In genomic region chr7:949021-949934, GRCh38 we compare ENCODE assay signal across 18 cellular contexts. TPM values are rescaled to one million over a fixed set of nuclear protein-coding genes. Genes with fewer than 3 reads are reported as not detected.
DNase-seq lines count a peak whose midpoint lies in the region; ATAC-seq, FAIRE-seq and TF ChIP-seq lines count a peak whose summit lies in the region.
"Had no signal": no experiment of that assay in that cellular context is flagged by ENCODE, and none has a peak within 500 bp of the region (broad histone marks: within the 10 kb centered on the region; RNA-seq: fewer than 3 reads in every experiment).

No MANE protein-coding gene starts in this region.

- H2AFZ ChIP-seq in K562 (ENCODE audit: low read depth, low read length), result no peak overlapping the region

- peaks cover 12% of the 10 kb centered on the region; the same call in 1 of the 2 replicates for H4K20me1 ChIP-seq in K562 (replicated peaks; ENCODE audit: control insufficient read depth, insufficient read depth, low read length)

- H3K9me3 ChIP-seq in CD4-positive, CD25-positive, alpha-beta regulatory T cell (ENCODE audit: control insufficient read depth in 2 of 2, low read length in 2 of 2), result no peaks in the 10 kb centered on the region
- H3K9me3 ChIP-seq in HEK293 (ENCODE audit: control insufficient read depth, insufficient read depth, low read depth, low read length) (no peaks in the 10 kb centered on the region), K562 (replicated peaks; ENCODE audit: control insufficient read depth, insufficient read depth, low read depth, low read length) (no peaks in the 10 kb centered on the region), mucosa of stomach (ENCODE audit: control insufficient read depth, low read length) (no peaks in the 10 kb centered on the region)
- H3K9me3 ChIP-seq: MG63 had no signal

- no peak for FAIRE-seq in K562 (lab: Jason Lieb, UNC)

- no peaks in the 10 kb centered on the region for H3K79me2 ChIP-seq in K562 (ENCODE audit: control insufficient read depth, insufficient read depth, low read length)

- no peak overlapping the region for H3K4me2 ChIP-seq in K562 (ENCODE audit: insufficient read depth, low read length)

- no peak for ATAC-seq in CD4-positive, CD25-positive, alpha-beta regulatory T cell (ENCODE audit: low read depth in 2 of 2)
- ATAC-seq in K562 (no peak), GM21423 (IDR thresholded peaks at IDR 0.05; ENCODE audit: unreplicated experiment) (no peak), GM19397 (IDR thresholded peaks at IDR 0.05; ENCODE audit: unreplicated experiment) (no peak)
- ATAC-seq in activated T-helper 17 cell treated with anti-CD3 and anti-CD28 coated beads, Interleukin-2, amount 50 U/mL, for 72 hours (replicated peaks), result no peak
- ATAC-seq: esophagus mucosa, Panc1 had no signal

- no peak for TF ChIP-seq EP300 in K562 (IDR thresholded peaks at IDR 0.05; ENCODE audit: low read length)

- POLR2A ChIA-PET in HEK293 (lab: Yijun Ruan, JAX) (no interaction called here), K562 (lab: Yijun Ruan, JAX) (interaction anchor here (0.8 kb wide), 1 partner anchor 36 kb away, joined by 3 read pairs; no protein-coding TSS in a partner anchor)

- in situ Hi-C loops in K562 (cut with MboI), result no loop called here

- H3K4me1 Mint-ChIP-seq in CD4-positive, CD25-positive, alpha-beta regulatory T cell, result no peaks in the 10 kb centered on the region
- peaks cover 4% of the 10 kb centered on the region for H3K4me1 Mint-ChIP-seq in activated T-helper 17 cell treated with anti-CD3 and anti-CD28 coated beads, Interleukin-2, amount 50 U/mL, for 72 hours
- H3K4me1 Mint-ChIP-seq in mesothelial cell of epicardium, result no peaks in the 10 kb centered on the region

- no peak overlapping the region for H3K27ac ChIP-seq in CD4-positive, CD25-positive, alpha-beta regulatory T cell (ENCODE audit: insufficient read depth, low read length, poor library complexity, severe bottlenecking)
- H3K27ac ChIP-seq in HEK293 (ENCODE audit: extremely low read depth, low read depth, low read length) (no peak overlapping the region), K562 (ENCODE audit: extremely low read depth, low read depth, low read length) (no peak overlapping the region)

- H3K27ac Mint-ChIP-seq in CD4-positive, CD25-positive, alpha-beta regulatory T cell, result peak overlapping the region in 2 of 3 donors; percentile 61 to 85
- H3K27ac Mint-ChIP-seq in activated T-helper 17 cell treated with anti-CD3 and anti-CD28 coated beads, Interleukin-2, amount 50 U/mL, for 72 hours, result no peak overlapping the region
- H3K27ac Mint-ChIP-seq in mesothelial cell of epicardium, result no peak overlapping the region
- H3K27ac Mint-ChIP-seq: activated CD4-positive, alpha-beta memory T cell treated with anti-CD3 and anti-CD28 coated beads, Interleukin-2, amount 10 ng/mL, durations not matched to agents 7 days and 5 days had no signal

- H3K4me3 Mint-ChIP-seq in CD4-positive, CD25-positive, alpha-beta regulatory T cell, result no peak overlapping the region
- no peak overlapping the region for H3K4me3 Mint-ChIP-seq in activated T-helper 17 cell treated with anti-CD3 and anti-CD28 coated beads, Interleukin-2, amount 50 U/mL, for 72 hours
- H3K4me3 Mint-ChIP-seq in mesothelial cell of epicardium, result no peak overlapping the region
- H3K4me3 Mint-ChIP-seq: activated CD4-positive, alpha-beta memory T cell treated with anti-CD3 and anti-CD28 coated beads, Interleukin-2, amount 10 ng/mL, durations not matched to agents 7 days and 5 days had no signal

- no peak for DNase-seq in CD4-positive, CD25-positive, alpha-beta regulatory T cell
- DNase-seq in K562 (ENCODE audit: extremely low read depth in 1 of 4, low spot score in 3 of 4) (no peak), mesothelial cell of epicardium (ENCODE audit: low spot score in 2 of 2, unreplicated experiment in 2 of 2) (no peak)
- DNase-seq: activated CD4-positive, alpha-beta memory T cell treated with anti-CD3 and anti-CD28 coated beads, Interleukin-2, amount 10 ng/mL, durations not matched to agents 7 days and 5 days; activated naive CD4-positive, alpha-beta T cell; MG63; midbrain; stimulated activated CD4-positive, alpha-beta T cell treated with anti-CD3 and anti-CD28 coated beads, Interleukin-2, amount 100 ng/mL, for 48 hours; stimulated activated naive CD4-positive, alpha-beta T cell had no signal

- H3K4me1 ChIP-seq in CD4-positive, CD25-positive, alpha-beta regulatory T cell (ENCODE audit: control insufficient read depth, insufficient read depth, low read length, poor library complexity, severe bottlenecking), result peaks cover 7% of the 10 kb centered on the region
- H3K4me1 ChIP-seq in HEK293 (ENCODE audit: control insufficient read depth, insufficient read depth, low read length) (no peaks in the 10 kb centered on the region; the same call in 1 of the 2 replicates), K562 (replicated peaks in 1 of 2; ENCODE audit: control insufficient read depth in 2 of 2, insufficient read depth in 2 of 2, low read length in 2 of 2) (peaks cover 0 to 43% of the 10 kb centered on the region in 2 experiments; a peak in 2 of 5 replicates), mucosa of stomach (ENCODE audit: control insufficient read depth, insufficient read depth, low read length) (peaks cover 69% of the 10 kb centered on the region)

- intact Hi-C loops in K562 (cut with micrococcal nuclease), result no loop called here

- TF ChIP-seq CTCF in HEK293 (tag by site-specific recombination; IDR thresholded peaks at IDR 0.05) (no peak), K562 (IDR thresholded peaks at IDR 0.05 in 2 of 3, conservative IDR thresholded peaks at IDR 0.05 in 1 of 3; ENCODE audit: insufficient read depth in 2 of 3, low read depth in 1 of 3, low read length in 3 of 3) (no peak), mesothelial cell of epicardium (IDR thresholded peaks at IDR 0.05; ENCODE audit: unreplicated experiment) (no peak)

- H3K9ac ChIP-seq in K562 (ENCODE audit: insufficient read depth in 1 of 2, low read depth in 2 of 2, low read length in 2 of 2) (peak overlapping the region in 1 of 2 experiments; percentile 58; a peak in 1 of 4 replicates), mucosa of stomach (ENCODE audit: low read length) (peak overlapping the region; percentile 57)

- BruUV-seq in K562 (replicated peaks; lab: Mats Ljungman, UMichigan), result no TSS peak

- H3K27me3 Mint-ChIP-seq in CD4-positive, CD25-positive, alpha-beta regulatory T cell, result peaks cover 14% of the 10 kb centered on the region
- no peaks in the 10 kb centered on the region for H3K27me3 Mint-ChIP-seq in activated T-helper 17 cell treated with anti-CD3 and anti-CD28 coated beads, Interleukin-2, amount 50 U/mL, for 72 hours
- H3K27me3 Mint-ChIP-seq in mesothelial cell of epicardium (ENCODE audit: low read depth), result peaks cover 23% of the 10 kb centered on the region

- 12% methylated on average over 27 of the region's 28 CpGs for WGBS in K562 (ENCODE audit: insufficient coverage, low coverage, missing lambda C conversion rate)

- H3K36me3 Mint-ChIP-seq in CD4-positive, CD25-positive, alpha-beta regulatory T cell, result no peaks in the 10 kb centered on the region
- peaks cover 11% of the 10 kb centered on the region for H3K36me3 Mint-ChIP-seq in activated T-helper 17 cell treated with anti-CD3 and anti-CD28 coated beads, Interleukin-2, amount 50 U/mL, for 72 hours (ENCODE audit: low read depth)
- H3K36me3 Mint-ChIP-seq in mesothelial cell of epicardium, result no peaks in the 10 kb centered on the region

- H3K36me3 ChIP-seq in CD4-positive, CD25-positive, alpha-beta regulatory T cell (ENCODE audit: control insufficient read depth, insufficient read depth, low read length), result no peaks in the 10 kb centered on the region
- no peaks in the 10 kb centered on the region for H3K36me3 ChIP-seq in HEK293 (ENCODE audit: control insufficient read depth in 2 of 2, insufficient read depth in 1 of 2, low read length in 2 of 2)
- no peaks in the 10 kb centered on the region for H3K36me3 ChIP-seq in K562 (ENCODE audit: control insufficient read depth, insufficient read depth, low read length)
- no peaks in the 10 kb centered on the region for H3K36me3 ChIP-seq in mucosa of stomach (ENCODE audit: control insufficient read depth, insufficient read depth, low read length)
- H3K36me3 ChIP-seq: MG63 had no signal

- no peaks in the 10 kb centered on the region for H3K9me1 ChIP-seq in K562 (ENCODE audit: control insufficient read depth, insufficient read depth, low read length)

- H3K9me3 Mint-ChIP-seq in CD4-positive, CD25-positive, alpha-beta regulatory T cell, result peaks cover 0 to 3% (median 0%) of the 10 kb centered on the region in 7 donors
- no peaks in the 10 kb centered on the region for H3K9me3 Mint-ChIP-seq in activated T-helper 17 cell treated with anti-CD3 and anti-CD28 coated beads, Interleukin-2, amount 50 U/mL, for 72 hours
- H3K9me3 Mint-ChIP-seq in mesothelial cell of epicardium, result no peaks in the 10 kb centered on the region
- H3K9me3 Mint-ChIP-seq: activated CD4-positive, alpha-beta memory T cell treated with anti-CD3 and anti-CD28 coated beads, Interleukin-2, amount 10 ng/mL, durations not matched to agents 7 days and 5 days had no signal

- no peak for TF ChIP-seq RAD21 in K562 (CRISPR knock-in tag; conservative IDR thresholded peaks at IDR 0.05 in 1 of 2, IDR thresholded peaks at IDR 0.05 in 1 of 2)

- H3K27me3 ChIP-seq in CD4-positive, CD25-positive, alpha-beta regulatory T cell (ENCODE audit: control insufficient read depth, insufficient read depth, low read length), result no peaks in the 10 kb centered on the region
- H3K27me3 ChIP-seq in K562 (ENCODE audit: control insufficient read depth in 2 of 2, insufficient read depth in 2 of 2, low read length in 2 of 2), result peaks cover 41 to 66% of the 10 kb centered on the region in 2 experiments
- H3K27me3 ChIP-seq in mucosa of stomach (ENCODE audit: control insufficient read depth, insufficient read depth, low read length), result peaks cover 6% of the 10 kb centered on the region
- H3K27me3 ChIP-seq: MG63 had no signal

- no peak for TF ChIP-seq POLR2A in K562 (conservative IDR thresholded peaks at IDR 0.05)

- H3K4me3 ChIP-seq in CD4-positive, CD25-positive, alpha-beta regulatory T cell (ENCODE audit: low read depth, low read length), result no peak overlapping the region
- H3K4me3 ChIP-seq in HEK293 (ENCODE audit: low read depth, low read length) (no peak overlapping the region), K562 (no peak overlapping the region), mucosa of stomach (ENCODE audit: low read length) (peak overlapping the region; percentile 50)
- H3K4me3 ChIP-seq: MG63 had no signal

- CTCF ChIA-PET in HEK293 (lab: Yijun Ruan, JAX), result interaction anchor here (0.6 kb wide), 1 partner anchor 358 kb away, joined by 3 read pairs; no protein-coding TSS in a partner anchor
- CTCF ChIA-PET in K562 (lab: Yijun Ruan, JAX; ENCODE audit: low intra/inter-chr PET ratio), result no interaction called here

RNA-seq across cellular contexts. Expression of gene ADAP1, which starts 5.2 kb away (rescaled TPM):
- total RNA-seq in CD4-positive, CD25-positive, alpha-beta regulatory T cell, result 5.5 TPM
- polyA plus RNA-seq in CD4-positive, CD25-positive, alpha-beta regulatory T cell, result 1 to 10 TPM; 2.9 to 8.8 (median 6.2) TPM
- total RNA-seq in K562 (2011; cell fraction: chromatin; rRNA removed; ENCODE audit: low replicate concordance), result 0.30 and 3.1 TPM in 2 replicates
- total RNA-seq in K562 (2011; cell fraction: nucleolus; rRNA removed), result 1.1 and 1.8 TPM in 2 replicates
- total RNA-seq in K562 (2011; cell fraction: nucleoplasm; rRNA removed), result 1.4 and 1.9 TPM in 2 replicates
- 0.27 and 0.41 TPM in 2 replicates for total RNA-seq in K562 (2014; rRNA removed)
- total RNA-seq in K562 (2014; rRNA removed; fragmentation: Illumina TruSeq; extraction: Trizol), result not detected in 2 replicates
- 0.26 and 0.58 TPM in 2 replicates for total RNA-seq in K562 (2015; rRNA removed; fragmentation: Illumina TruSeq; extraction: Trizol)
- 0.47 and 0.54 TPM in 2 replicates for total RNA-seq in K562 (2021)
- 1.1 and 1.4 TPM in 2 replicates for polyA plus RNA-seq in K562 (2011; rRNA removed)
- polyA plus RNA-seq in K562 (2011; cell fraction: cytosol; rRNA removed), result 1.7 and 3.9 TPM in 2 replicates
- 2.7 and 3.4 TPM in 2 replicates for polyA plus RNA-seq in K562 (2011; cell fraction: nucleus; rRNA removed)
- polyA plus RNA-seq in K562 (2012), result 0.44 and 2.4 TPM in 2 replicates
- polyA plus RNA-seq in K562 (2014; fragmentation: Illumina TruSeq; extraction: Trizol), result 0.68 TPM in 2 replicates
- not detected for polyA plus RNA-seq in K562 (2014; fragmentation: Nextera tagmentation; extraction: Ambion mirVana)
- polyA plus RNA-seq in K562 (2014; rRNA removed), result 0.36 and 0.40 TPM in 2 replicates
- polyA minus RNA-seq in K562 (2011; rRNA and poly(A)+ RNA removed), result 0.90 and 0.95 TPM in 2 replicates
- polyA minus RNA-seq in K562 (2011; cell fraction: cytosol; rRNA and poly(A)+ RNA removed), result 1.1 and 2.2 TPM in 2 replicates
- polyA minus RNA-seq in K562 (2011; cell fraction: nucleus; rRNA and poly(A)+ RNA removed), result 1.7 and 1.9 TPM in 2 replicates
- total RNA-seq in activated T-helper 17 cell treated with anti-CD3 and anti-CD28 coated beads, Interleukin-2, amount 50 U/mL, for 72 hours, result 10 to 100 TPM in 1 of 2 donors, 1 to 10 TPM in 1; 2.3 to 23.7 TPM
- 2.9 to 5.3 TPM (median 4.0 TPM) in 3 replicates for total RNA-seq in mesothelial cell of epicardium

RNA-seq across cellular contexts. Expression of gene COX19, which starts 26.1 kb away (rescaled TPM):
- 36.8 TPM for total RNA-seq in CD4-positive, CD25-positive, alpha-beta regulatory T cell
- polyA plus RNA-seq in CD4-positive, CD25-positive, alpha-beta regulatory T cell, result 10 to 100 TPM; 18.3 to 30.4 (median 24.8) TPM
- total RNA-seq in K562 (2011; cell fraction: chromatin; rRNA removed; ENCODE audit: low replicate concordance), result 75.3 and 83.0 TPM in 2 replicates
- 39.2 and 42.0 TPM in 2 replicates for total RNA-seq in K562 (2011; cell fraction: nucleolus; rRNA removed)
- 67.4 and 75.2 TPM in 2 replicates for total RNA-seq in K562 (2011; cell fraction: nucleoplasm; rRNA removed)
- total RNA-seq in K562 (2014; rRNA removed), result 7.9 and 11.7 TPM in 2 replicates
- total RNA-seq in K562 (2014; rRNA removed; fragmentation: Illumina TruSeq; extraction: Trizol), result 9.8 and 11.9 TPM in 2 replicates
- 8.6 and 9.4 TPM in 2 replicates for total RNA-seq in K562 (2015; rRNA removed; fragmentation: Illumina TruSeq; extraction: Trizol)
- total RNA-seq in K562 (2021), result 10.2 and 10.5 TPM in 2 replicates
- 7.3 and 8.1 TPM in 2 replicates for polyA plus RNA-seq in K562 (2011; rRNA removed)
- 5.8 and 6.1 TPM in 2 replicates for polyA plus RNA-seq in K562 (2011; cell fraction: cytosol; rRNA removed)
- polyA plus RNA-seq in K562 (2011; cell fraction: nucleus; rRNA removed), result 12.8 and 14.3 TPM in 2 replicates
- polyA plus RNA-seq in K562 (2012), result 8.1 and 9.5 TPM in 2 replicates
- polyA plus RNA-seq in K562 (2014; fragmentation: Illumina TruSeq; extraction: Trizol), result 6.0 and 6.1 TPM in 2 replicates
- 1 to 10 TPM; 5.2 to 5.9 TPM for polyA plus RNA-seq in K562 (2014; fragmentation: Nextera tagmentation; extraction: Ambion mirVana)
- polyA plus RNA-seq in K562 (2014; rRNA removed), result 10.4 and 11.1 TPM in 2 replicates
- polyA minus RNA-seq in K562 (2011; rRNA and poly(A)+ RNA removed), result 11.5 and 14.7 TPM in 2 replicates
- polyA minus RNA-seq in K562 (2011; cell fraction: cytosol; rRNA and poly(A)+ RNA removed), result 1.1 and 2.5 TPM in 2 replicates
- polyA minus RNA-seq in K562 (2011; cell fraction: nucleus; rRNA and poly(A)+ RNA removed), result 11.0 and 17.1 TPM in 2 replicates
- total RNA-seq in activated T-helper 17 cell treated with anti-CD3 and anti-CD28 coated beads, Interleukin-2, amount 50 U/mL, for 72 hours, result 10 to 100 TPM; 13.7 to 20.8 TPM
- 19.2 to 22.0 TPM (median 20.2 TPM) in 3 replicates for total RNA-seq in mesothelial cell of epicardium

RNA-seq across cellular contexts. Expression of gene CYP2W1, which starts 33.7 kb away (rescaled TPM):
- total RNA-seq in CD4-positive, CD25-positive, alpha-beta regulatory T cell, result not detected
- not detected for polyA plus RNA-seq in CD4-positive, CD25-positive, alpha-beta regulatory T cell
- not detected in 2 replicates for total RNA-seq in K562 (2011; cell fraction: chromatin; rRNA removed; ENCODE audit: low replicate concordance)
- not detected in 2 replicates for total RNA-seq in K562 (2011; cell fraction: nucleolus; rRNA removed)
- not detected in 2 replicates for total RNA-seq in K562 (2011; cell fraction: nucleoplasm; rRNA removed)
- total RNA-seq in K562 (2014; rRNA removed), result not detected in 2 replicates
- not detected in 2 replicates for total RNA-seq in K562 (2014; rRNA removed; fragmentation: Illumina TruSeq; extraction: Trizol)
- total RNA-seq in K562 (2015; rRNA removed; fragmentation: Illumina TruSeq; extraction: Trizol), result not detected in 2 replicates
- total RNA-seq in K562 (2021), result not detected in 2 replicates
- not detected in 2 replicates for polyA plus RNA-seq in K562 (2011; rRNA removed)
- not detected in 2 replicates for polyA plus RNA-seq in K562 (2011; cell fraction: cytosol; rRNA removed)
- polyA plus RNA-seq in K562 (2011; cell fraction: nucleus; rRNA removed), result not detected in 2 replicates
- 0.14 TPM in 1 of 2 replicates, not detected in the other for polyA plus RNA-seq in K562 (2012)
- polyA plus RNA-seq in K562 (2014; fragmentation: Illumina TruSeq; extraction: Trizol), result not detected in 2 replicates
- not detected for polyA plus RNA-seq in K562 (2014; fragmentation: Nextera tagmentation; extraction: Ambion mirVana)
- polyA plus RNA-seq in K562 (2014; rRNA removed), result 0.07 TPM in 1 of 2 replicates, not detected in the other
- not detected in 2 replicates for polyA minus RNA-seq in K562 (2011; rRNA and poly(A)+ RNA removed)
- not detected in 2 replicates for polyA minus RNA-seq in K562 (2011; cell fraction: cytosol; rRNA and poly(A)+ RNA removed)
- not detected in 2 replicates for polyA minus RNA-seq in K562 (2011; cell fraction: nucleus; rRNA and poly(A)+ RNA removed)
- total RNA-seq in activated T-helper 17 cell treated with anti-CD3 and anti-CD28 coated beads, Interleukin-2, amount 50 U/mL, for 72 hours, result not detected
- total RNA-seq in mesothelial cell of epicardium, result 5.6 to 6.2 TPM (median 5.8 TPM) in 3 replicates
- total RNA-seq: activated CD4-positive, alpha-beta memory T cell treated with anti-CD3 and anti-CD28 coated beads, Interleukin-2, amount 10 ng/mL, durations not matched to agents 7 days and 5 days; pulmonary artery endothelial cell had no signal
- polyA plus RNA-seq: BJ had no signal

Comparison
In these comparisons a context has a peak if more than half of its experiments do, and no peak if none do; other contexts are left out.
1. H3K27ac Mint-ChIP-seq: peak in CD4-positive, CD25-positive, alpha-beta regulatory T cell (2 of 3); none in activated T-helper 17 cell treated with anti-CD3 and anti-CD28 coated beads, Interleukin-2, amount 50 U/mL, for 72 hours (single experiment) and mesothelial cell of epicardium (single experiment).